Comparison of ENCODE assay signal across 1 cellular context in the genomic region with DNA sequence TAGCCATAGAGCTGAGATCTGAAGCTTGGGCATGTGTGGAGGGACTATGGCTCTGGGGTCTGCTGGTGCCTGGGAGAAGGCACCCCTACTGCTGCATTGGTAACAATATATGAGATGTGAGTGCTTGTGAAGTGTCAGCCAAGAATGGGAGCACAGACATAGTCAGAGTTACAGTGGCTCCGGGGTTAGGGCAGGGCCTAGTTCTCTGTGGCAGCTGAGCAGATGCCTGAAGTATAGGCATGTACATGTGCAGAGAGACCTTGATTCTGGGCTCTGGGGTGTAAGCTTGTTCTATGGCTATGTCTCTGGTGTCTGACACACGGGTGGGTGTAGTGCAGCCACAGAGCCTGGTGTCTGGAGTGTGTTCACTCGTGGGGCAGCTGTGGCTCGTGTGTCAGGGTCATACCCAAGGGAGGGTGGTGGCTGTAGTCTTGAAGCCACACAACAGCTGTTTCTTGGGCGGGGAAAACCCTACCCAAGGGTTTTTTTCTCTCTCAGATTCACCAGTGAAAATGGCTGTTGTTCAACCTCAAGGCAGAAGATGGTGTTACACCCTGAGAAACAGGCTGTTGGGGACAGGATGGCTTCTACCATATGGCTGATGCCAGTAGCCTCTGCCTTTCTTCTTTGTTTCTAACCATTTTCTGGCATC.
A peak's percentile ranks its signal among the peaks of the same experiment; 100 is the strongest.
TF ChIP-seq lines count a peak whose summit lies in the region.

No MANE protein-coding gene starts in this region.

TF ChIP-seq in GM12878, 131 proteins besides CTCF, POLR2A, EP300 and RAD21 (continued from another document):
- TF ChIP-seq CEBPB (IDR thresholded peaks at IDR 0.05; ENCODE audit: borderline replicate concordance in 1 of 2, low read depth in 2 of 2, low read length in 2 of 2) (no peak), ZNF24 (IDR thresholded peaks at IDR 0.05) (no peak), POU2F2 (IDR thresholded peaks at IDR 0.05; ENCODE audit: borderline replicate concordance, low read depth, low read length) (peak; percentile 53; the same call in 2 of the 3 replicates), SUPT20H (IDR thresholded peaks at IDR 0.05; ENCODE audit: borderline replicate concordance, control insufficient read depth, low read depth, low read length) (no peak), HCFC1 (IDR thresholded peaks at IDR 0.05; ENCODE audit: low read length) (no peak), E2F4 (IDR thresholded peaks at IDR 0.05; ENCODE audit: low read depth, low read length) (no peak), HDAC6 (IDR thresholded peaks at IDR 0.05; ENCODE audit: unreplicated experiment) (no peak), RAD51 (IDR thresholded peaks at IDR 0.05) (no peak)
- TF ChIP-seq, protein P1, sequence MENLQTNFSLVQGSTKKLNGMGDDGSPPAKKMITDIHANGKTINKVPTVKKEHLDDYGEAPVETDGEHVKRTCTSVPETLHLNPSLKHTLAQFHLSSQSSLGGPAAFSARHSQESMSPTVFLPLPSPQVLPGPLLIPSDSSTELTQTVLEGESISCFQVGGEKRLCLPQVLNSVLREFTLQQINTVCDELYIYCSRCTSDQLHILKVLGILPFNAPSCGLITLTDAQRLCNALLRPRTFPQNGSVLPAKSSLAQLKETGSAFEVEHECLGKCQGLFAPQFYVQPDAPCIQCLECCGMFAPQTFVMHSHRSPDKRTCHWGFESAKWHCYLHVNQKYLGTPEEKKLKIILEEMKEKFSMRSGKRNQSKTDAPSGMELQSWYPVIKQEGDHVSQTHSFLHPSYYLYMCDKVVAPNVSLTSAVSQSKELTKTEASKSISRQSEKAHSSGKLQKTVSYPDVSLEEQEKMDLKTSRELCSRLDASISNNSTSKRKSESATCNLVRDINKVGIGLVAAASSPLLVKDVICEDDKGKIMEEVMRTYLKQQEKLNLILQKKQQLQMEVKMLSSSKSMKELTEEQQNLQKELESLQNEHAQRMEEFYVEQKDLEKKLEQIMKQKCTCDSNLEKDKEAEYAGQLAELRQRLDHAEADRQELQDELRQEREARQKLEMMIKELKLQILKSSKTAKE (IDR thresholded peaks at IDR 0.05; ENCODE audit: low read depth, poor library complexity, severe bottlenecking), result peak; percentile 37
- TF ChIP-seq, protein P2, sequence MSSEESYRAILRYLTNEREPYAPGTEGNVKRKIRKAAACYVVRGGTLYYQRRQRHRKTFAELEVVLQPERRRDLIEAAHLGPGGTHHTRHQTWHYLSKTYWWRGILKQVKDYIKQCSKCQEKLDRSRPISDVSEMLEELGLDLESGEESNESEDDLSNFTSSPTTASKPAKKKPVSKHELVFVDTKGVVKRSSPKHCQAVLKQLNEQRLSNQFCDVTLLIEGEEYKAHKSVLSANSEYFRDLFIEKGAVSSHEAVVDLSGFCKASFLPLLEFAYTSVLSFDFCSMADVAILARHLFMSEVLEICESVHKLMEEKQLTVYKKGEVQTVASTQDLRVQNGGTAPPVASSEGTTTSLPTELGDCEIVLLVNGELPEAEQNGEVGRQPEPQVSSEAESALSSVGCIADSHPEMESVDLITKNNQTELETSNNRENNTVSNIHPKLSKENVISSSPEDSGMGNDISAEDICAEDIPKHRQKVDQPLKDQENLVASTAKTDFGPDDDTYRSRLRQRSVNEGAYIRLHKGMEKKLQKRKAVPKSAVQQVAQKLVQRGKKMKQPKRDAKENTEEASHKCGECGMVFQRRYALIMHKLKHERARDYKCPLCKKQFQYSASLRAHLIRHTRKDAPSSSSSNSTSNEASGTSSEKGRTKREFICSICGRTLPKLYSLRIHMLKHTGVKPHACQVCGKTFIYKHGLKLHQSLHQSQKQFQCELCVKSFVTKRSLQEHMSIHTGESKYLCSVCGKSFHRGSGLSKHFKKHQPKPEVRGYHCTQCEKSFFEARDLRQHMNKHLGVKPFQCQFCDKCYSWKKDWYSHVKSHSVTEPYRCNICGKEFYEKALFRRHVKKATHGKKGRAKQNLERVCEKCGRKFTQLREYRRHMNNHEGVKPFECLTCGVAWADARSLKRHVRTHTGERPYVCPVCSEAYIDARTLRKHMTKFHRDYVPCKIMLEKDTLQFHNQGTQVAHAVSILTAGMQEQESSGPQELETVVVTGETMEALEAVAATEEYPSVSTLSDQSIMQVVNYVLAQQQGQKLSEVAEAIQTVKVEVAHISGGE (CRISPR knock-in tag; IDR thresholded peaks at IDR 0.05), result no peak
- TF ChIP-seq, protein P3, sequence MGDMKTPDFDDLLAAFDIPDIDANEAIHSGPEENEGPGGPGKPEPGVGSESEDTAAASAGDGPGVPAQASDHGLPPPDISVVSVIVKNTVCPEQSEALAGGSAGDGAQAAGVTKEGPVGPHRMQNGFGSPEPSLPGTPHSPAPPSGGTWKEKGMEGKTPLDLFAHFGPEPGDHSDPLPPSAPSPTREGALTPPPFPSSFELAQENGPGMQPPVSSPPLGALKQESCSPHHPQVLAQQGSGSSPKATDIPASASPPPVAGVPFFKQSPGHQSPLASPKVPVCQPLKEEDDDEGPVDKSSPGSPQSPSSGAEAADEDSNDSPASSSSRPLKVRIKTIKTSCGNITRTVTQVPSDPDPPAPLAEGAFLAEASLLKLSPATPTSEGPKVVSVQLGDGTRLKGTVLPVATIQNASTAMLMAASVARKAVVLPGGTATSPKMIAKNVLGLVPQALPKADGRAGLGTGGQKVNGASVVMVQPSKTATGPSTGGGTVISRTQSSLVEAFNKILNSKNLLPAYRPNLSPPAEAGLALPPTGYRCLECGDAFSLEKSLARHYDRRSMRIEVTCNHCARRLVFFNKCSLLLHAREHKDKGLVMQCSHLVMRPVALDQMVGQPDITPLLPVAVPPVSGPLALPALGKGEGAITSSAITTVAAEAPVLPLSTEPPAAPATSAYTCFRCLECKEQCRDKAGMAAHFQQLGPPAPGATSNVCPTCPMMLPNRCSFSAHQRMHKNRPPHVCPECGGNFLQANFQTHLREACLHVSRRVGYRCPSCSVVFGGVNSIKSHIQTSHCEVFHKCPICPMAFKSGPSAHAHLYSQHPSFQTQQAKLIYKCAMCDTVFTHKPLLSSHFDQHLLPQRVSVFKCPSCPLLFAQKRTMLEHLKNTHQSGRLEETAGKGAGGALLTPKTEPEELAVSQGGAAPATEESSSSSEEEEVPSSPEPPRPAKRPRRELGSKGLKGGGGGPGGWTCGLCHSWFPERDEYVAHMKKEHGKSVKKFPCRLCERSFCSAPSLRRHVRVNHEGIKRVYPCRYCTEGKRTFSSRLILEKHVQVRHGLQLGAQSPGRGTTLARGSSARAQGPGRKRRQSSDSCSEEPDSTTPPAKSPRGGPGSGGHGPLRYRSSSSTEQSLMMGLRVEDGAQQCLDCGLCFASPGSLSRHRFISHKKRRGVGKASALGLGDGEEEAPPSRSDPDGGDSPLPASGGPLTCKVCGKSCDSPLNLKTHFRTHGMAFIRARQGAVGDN (IDR thresholded peaks at IDR 0.05), result peak; percentile 54
